ENCODE assay signal across 22 cellular contexts in genomic region chr4:96305030-96305429, GRCh38.
"Had no signal": no experiment of that assay in that cellular context is flagged by ENCODE, and none has a peak within 500 bp of the region (broad histone marks: within the 10 kb centered on the region; RNA-seq: fewer than 3 reads in every experiment).

No MANE protein-coding gene starts in this region.

- H3K36me3 ChIP-seq: ascending aorta, colonic mucosa, thyroid gland had no signal

- H3K4me1 ChIP-seq: ascending aorta, colonic mucosa, foreskin keratinocyte, thyroid gland had no signal

- H3K27me3 Mint-ChIP-seq: activated CD4-positive, alpha-beta T cell treated with anti-CD3 and anti-CD28 coated beads, Interleukin-2, amount 10 ng/mL, durations not matched to agents 7 days and 5 days; activated T-cell treated with anti-CD3 and anti-CD28 coated beads, Interleukin-2, amount 50 U/mL, for 24 hours; central memory CD8-positive, alpha-beta T cell had no signal

- H3K27ac ChIP-seq: ascending aorta, colonic mucosa, foreskin keratinocyte, thyroid gland had no signal

- H3K4me3 ChIP-seq: ascending aorta, colonic mucosa, lung, thyroid gland had no signal

- H3K27ac Mint-ChIP-seq: activated CD4-positive, alpha-beta T cell treated with anti-CD3 and anti-CD28 coated beads, Interleukin-2, amount 10 ng/mL, durations not matched to agents 7 days and 5 days; activated CD8-positive, alpha-beta T cell treated with anti-CD3 and anti-CD28 coated beads, Interleukin-2, amount 10 ng/mL, durations not matched to agents 7 days and 5 days; activated naive CD4-positive, alpha-beta T cell treated with anti-CD3 and anti-CD28 coated beads for 36 hours; activated T-cell treated with anti-CD3 and anti-CD28 coated beads, Interleukin-2, amount 50 U/mL, for 24 hours; activated T-helper 2 cell treated with anti-CD3 and anti-CD28 coated beads, Interferon-gamma antibody, Interleukin-2, Interleukin-4, amounts not matched to agents 10 μg/mL and 5 μg/mL and 100 μg/mL, durations not matched to agents 14 hours and 24 hours and 36 hours; mesothelial cell of epicardium; nephron progenitor cell had no signal

- H3K4me3 Mint-ChIP-seq: activated CD4-positive, alpha-beta T cell treated with anti-CD3 and anti-CD28 coated beads, Interleukin-2, amount 10 ng/mL, durations not matched to agents 7 days and 5 days; activated CD8-positive, alpha-beta T cell treated with anti-CD3 and anti-CD28 coated beads, Interleukin-2, amount 10 ng/mL, durations not matched to agents 7 days and 5 days; activated naive CD4-positive, alpha-beta T cell treated with anti-CD3 and anti-CD28 coated beads for 36 hours; activated T-cell treated with anti-CD3 and anti-CD28 coated beads, Interleukin-2, amount 50 U/mL, for 24 hours; central memory CD8-positive, alpha-beta T cell; mesothelial cell of epicardium; nephron progenitor cell had no signal

- H3K27me3 ChIP-seq: ascending aorta, colonic mucosa, foreskin keratinocyte, thyroid gland had no signal

- H3K9me3 ChIP-seq: ascending aorta, colonic mucosa, thyroid gland had no signal

- H3K4me1 Mint-ChIP-seq: activated CD4-positive, alpha-beta T cell treated with anti-CD3 and anti-CD28 coated beads, Interleukin-2, amount 10 ng/mL, durations not matched to agents 7 days and 5 days; central memory CD8-positive, alpha-beta T cell; nephron progenitor cell had no signal

- DNase-seq: activated CD4-positive, alpha-beta T cell treated with anti-CD3 and anti-CD28 coated beads, Interleukin-2, amount 10 ng/mL, durations not matched to agents 7 days and 5 days; activated CD8-positive, alpha-beta T cell treated with anti-CD3 and anti-CD28 coated beads, Interleukin-2, amount 10 ng/mL, durations not matched to agents 7 days and 5 days; activated naive CD4-positive, alpha-beta T cell treated with anti-CD3 and anti-CD28 coated beads for 36 hours; activated T-cell treated with anti-CD3 and anti-CD28 coated beads, Interleukin-2, amount 50 U/mL, for 24 hours; colonic mucosa; foreskin keratinocyte; hippocampal formation; left cardiac atrium; nephron progenitor cell; nucleus accumbens; posterior cingulate gyrus; stimulated activated CD4-positive, alpha-beta T cell treated with anti-CD3 and anti-CD28 coated beads, Interleukin-12 subunit alpha, Interleukin-12 subunit beta, amount 100 ng/mL, for 4 hours; stimulated activated CD4-positive, alpha-beta T cell treated with anti-CD3 and anti-CD28 coated beads, Interleukin-1b, Interleukin-23, amount 100 ng/mL, for 48 hours; stimulated activated CD8-positive, alpha-beta memory T cell treated with anti-CD3 and anti-CD28 coated beads, Interleukin-4, amount 100 ng/mL, for 48 hours; stimulated activated naive CD4-positive, alpha-beta T cell; thyroid gland had no signal

- ATAC-seq: activated CD4-positive, CD25-positive, alpha-beta regulatory T cell treated with anti-CD3 and anti-CD28 coated beads, Interleukin-2, amount 50 U/mL, for 24 hours; activated CD8-positive, alpha-beta T cell treated with anti-CD3 and anti-CD28 coated beads, Interleukin-2, amount 10 ng/mL, durations not matched to agents 7 days and 5 days; foreskin keratinocyte; left cardiac atrium had no signal
